15 cellular contexts compared by ENCODE assay signal in genomic region chr2:120299561-120299960, GRCh38. TPM values are rescaled to one million over a fixed set of nuclear protein-coding genes. Genes with fewer than 3 reads are reported as not detected.
DNase-seq lines count a peak whose midpoint lies in the region; ATAC-seq lines count a peak whose summit lies in the region.
"Had no signal": no experiment of that assay in that cellular context is flagged by ENCODE, and none has a peak within 500 bp of the region (broad histone marks: within the 10 kb centered on the region; RNA-seq: fewer than 3 reads in every experiment).

No MANE protein-coding gene starts in this region.

- H4K12ac ChIP-seq in trophoblast cell (ENCODE audit: low read depth, low read length): no peak overlapping the region

- H3K27me3 ChIP-seq in SJSA1 (replicated peaks): no peaks in the 10 kb centered on the region
- H3K27me3 ChIP-seq in trophoblast cell (ENCODE audit: insufficient read depth, low read length): no peaks in the 10 kb centered on the region
- H3K27me3 ChIP-seq: BLaER1 treated with 17β-estradiol and CSF1 and Interleukin-3, amounts not matched to agents 10 nM and 100 nM had no signal

- no peak overlapping the region for H2AFZ ChIP-seq in trophoblast cell (ENCODE audit: insufficient read depth, low read length, poor library complexity)

- H3K79me1 ChIP-seq in trophoblast cell (ENCODE audit: low read length): peaks cover 5% of the 10 kb centered on the region

- H3K4me3 ChIP-seq in SJSA1 (peak overlapping the region; percentile 41), trophoblast cell (ENCODE audit: low read depth, low read length) (no peak overlapping the region)
- H3K4me3 ChIP-seq: BLaER1 treated with 17β-estradiol and CSF1 and Interleukin-3, amounts not matched to agents 10 nM and 100 nM had no signal

- no peak overlapping the region for H3K4me2 ChIP-seq in trophoblast cell (ENCODE audit: low read length)
- H3K4me2 ChIP-seq: BLaER1 treated with 17β-estradiol and CSF1 and Interleukin-3, amounts not matched to agents 10 nM and 100 nM had no signal

- H3K36me3 ChIP-seq in SJSA1 (peaks cover 52% of the 10 kb centered on the region), trophoblast cell (ENCODE audit: control insufficient read depth in 1 of 2, insufficient read depth in 2 of 2, low read length in 2 of 2) (peaks cover 4 to 8% of the 10 kb centered on the region in 2 experiments)

- H2BK12ac ChIP-seq in trophoblast cell (ENCODE audit: low read length): no peak overlapping the region

- H3K27ac Mint-ChIP-seq in activated CD4-positive, alpha-beta T cell treated with anti-CD3 and anti-CD28 coated beads for 36 hours: no peak overlapping the region
- H3K27ac Mint-ChIP-seq: CD4-positive, CD25-positive, alpha-beta regulatory T cell; H9 had no signal

- H3K27me3 Mint-ChIP-seq in activated CD4-positive, alpha-beta T cell treated with anti-CD3 and anti-CD28 coated beads for 36 hours: no peaks in the 10 kb centered on the region
- H3K27me3 Mint-ChIP-seq: CD4-positive, CD25-positive, alpha-beta regulatory T cell had no signal

- H4K91ac ChIP-seq in trophoblast cell (ENCODE audit: low read depth, low read length): no peak overlapping the region

- CTCF ChIA-PET in activated CD4-positive, alpha-beta T cell treated with anti-CD3 and anti-CD28 coated beads for 36 hours (lab: Charles Lee): interaction anchor here (0.7 to 6.0 kb wide), 2 partner anchors 13 to 84 kb away, joined by 3 to 29 read pairs; no protein-coding TSS in a partner anchor

- no peak overlapping the region for H3K23ac ChIP-seq in trophoblast cell (ENCODE audit: low read length)

- H3K36me3 Mint-ChIP-seq in activated CD4-positive, alpha-beta T cell treated with anti-CD3 and anti-CD28 coated beads for 36 hours (ENCODE audit: low read depth): peaks cover 3% of the 10 kb centered on the region

- WGBS in trophoblast cell (ENCODE audit: extremely low coverage, insufficient coverage, insufficient read length): no CpG with 5 or more reads among the region's 6 CpGs

- H3K4me1 ChIP-seq in SJSA1 (replicated peaks) (peaks cover 71% of the 10 kb centered on the region), trophoblast cell (ENCODE audit: control insufficient read depth in 1 of 2, insufficient read depth in 2 of 2, low read length in 2 of 2) (peaks cover 12 to 16% of the 10 kb centered on the region in 2 experiments)

- no peaks in the 10 kb centered on the region for H3K9me3 Mint-ChIP-seq in activated CD4-positive, alpha-beta T cell treated with anti-CD3 and anti-CD28 coated beads for 36 hours (ENCODE audit: low read depth)
- H3K9me3 Mint-ChIP-seq: CD4-positive, CD25-positive, alpha-beta regulatory T cell; H9 had no signal

- H2AK5ac ChIP-seq in trophoblast cell (ENCODE audit: low read length): no peak overlapping the region

- no peak overlapping the region for H2BK120ac ChIP-seq in trophoblast cell (ENCODE audit: insufficient read depth, low read length, poor library complexity)

- no peak overlapping the region for H3K4ac ChIP-seq in trophoblast cell (ENCODE audit: low read depth, low read length)

- POLR2A ChIA-PET in activated CD4-positive, alpha-beta T cell treated with anti-CD3 and anti-CD28 coated beads for 36 hours (lab: Charles Lee): no interaction called here

- ATAC-seq in activated CD4-positive, alpha-beta T cell treated with anti-CD3 and anti-CD28 coated beads for 36 hours: no peak
- no peak for ATAC-seq in HG03039 (IDR thresholded peaks at IDR 0.05; ENCODE audit: unreplicated experiment)
- ATAC-seq in HG03354 (IDR thresholded peaks at IDR 0.05; ENCODE audit: poor library complexity, severe bottlenecking, unreplicated experiment): no peak
- ATAC-seq: HepG2 had no signal

- H2BK5ac ChIP-seq in trophoblast cell (ENCODE audit: low read depth, low read length, poor library complexity): no peak overlapping the region

- no peak overlapping the region for H3K4me3 Mint-ChIP-seq in activated CD4-positive, alpha-beta T cell treated with anti-CD3 and anti-CD28 coated beads for 36 hours
- H3K4me3 Mint-ChIP-seq: H9 had no signal

- no peak overlapping the region for H3K9ac ChIP-seq in trophoblast cell (ENCODE audit: low read length)
- H3K9ac ChIP-seq: BLaER1 treated with 17β-estradiol and CSF1 and Interleukin-3, amounts not matched to agents 10 nM and 100 nM had no signal

- H3K9me3 ChIP-seq in SJSA1 (replicated peaks) (no peaks in the 10 kb centered on the region), trophoblast cell (ENCODE audit: insufficient read depth, low read depth, low read length) (peaks cover 2% of the 10 kb centered on the region)
- H3K9me3 ChIP-seq: BLaER1 treated with 17β-estradiol and CSF1 and Interleukin-3, amounts not matched to agents 10 nM and 100 nM had no signal

- H3K27ac ChIP-seq in SJSA1: peak overlapping the region; percentile 93
- peak overlapping the region; percentile 39 for H3K27ac ChIP-seq in epithelial cell of prostate
- no peak overlapping the region for H3K27ac ChIP-seq in trophoblast cell (ENCODE audit: low read depth, low read length)
- H3K27ac ChIP-seq: BLaER1 treated with 17β-estradiol and CSF1 and Interleukin-3, amounts not matched to agents 10 nM and 100 nM had no signal

- no peak overlapping the region for H3K14ac ChIP-seq in trophoblast cell (ENCODE audit: low read length)

- intact Hi-C loops in activated CD4-positive, alpha-beta T cell treated with anti-CD3 and anti-CD28 coated beads for 36 hours (cut with DNase I, micrococcal nuclease): no loop called here

- H3K18ac ChIP-seq in trophoblast cell (ENCODE audit: low read length): no peak overlapping the region

- H4K8ac ChIP-seq in trophoblast cell (ENCODE audit: low read depth, low read length): no peak overlapping the region

- no peaks in the 10 kb centered on the region for H3K4me1 Mint-ChIP-seq in activated CD4-positive, alpha-beta T cell treated with anti-CD3 and anti-CD28 coated beads for 36 hours

- peak; percentile 82 to 90 for DNase-seq in SJSA1 (ENCODE audit: low read depth in 1 of 2, low spot score in 2 of 2)
- DNase-seq in epithelial cell of prostate (ENCODE audit: low read depth, low spot score): no peak
- DNase-seq in kidney tubule cell (ENCODE audit: low spot score): peak; percentile 39
- DNase-seq in trophoblast cell: peak; percentile 72 to 89
- no peak for DNase-seq in activated CD4-positive, alpha-beta T cell treated with anti-CD3 and anti-CD28 coated beads for 36 hours
- no peak for DNase-seq in stimulated activated CD4-positive, alpha-beta T cell treated with anti-CD3 and anti-CD28 coated beads, Interleukin-4, amount 100 ng/mL, for 24 hours
- DNase-seq: ACHN; CD4-positive, CD25-positive, alpha-beta regulatory T cell; DMS53; GOT3; H9 had no signal

- no peaks in the 10 kb centered on the region for H3K79me2 ChIP-seq in trophoblast cell (ENCODE audit: control insufficient read depth, insufficient read depth, low read length, poor library complexity)

RNA-seq across cellular contexts. Expression of gene INHBB, which starts 46.4 kb away (rescaled TPM):
- 0.09 and 0.16 TPM in 2 replicates for total RNA-seq in SJSA1 (2014; rRNA removed; shearing (Covaris generic))
- polyA plus RNA-seq in trophoblast cell (2013): 0.10 and 0.15 TPM in 2 replicates
- not detected for total RNA-seq in activated CD4-positive, alpha-beta T cell treated with anti-CD3 and anti-CD28 coated beads for 36 hours
- total RNA-seq: CD4-positive, CD25-positive, alpha-beta regulatory T cell had no signal
- polyA plus RNA-seq: CD4-positive, CD25-positive, alpha-beta regulatory T cell had no signal

RNA-seq across cellular contexts. Expression of gene RALB, which starts 46.9 kb away (rescaled TPM):
- total RNA-seq in SJSA1 (2014; rRNA removed; shearing (Covaris generic)): 63.1 and 84.7 TPM in 2 replicates
- polyA plus RNA-seq in trophoblast cell (2013): 61.1 and 61.5 TPM in 2 replicates
- total RNA-seq in activated CD4-positive, alpha-beta T cell treated with anti-CD3 and anti-CD28 coated beads for 36 hours: 10 to 100 TPM; 34.0 to 34.3 TPM

Comparison
In these comparisons a context has a peak if more than half of its experiments do, and no peak if none do; other contexts are left out.
1. DNase-seq: peak in SJSA1 (2 of 2), kidney tubule cell (single experiment) and trophoblast cell (2 of 2); none in epithelial cell of prostate (single experiment), activated CD4-positive, alpha-beta T cell treated with anti-CD3 and anti-CD28 coated beads for 36 hours (single experiment) and stimulated activated CD4-positive, alpha-beta T cell treated with anti-CD3 and anti-CD28 coated beads, Interleukin-4, amount 100 ng/mL, for 24 hours (single experiment).